8 cellular contexts compared by ENCODE assay signal in genomic region chr1:115838805-115839705, GRCh38. TPM values are rescaled to one million over a fixed set of nuclear protein-coding genes. Genes with fewer than 3 reads are reported as not detected.
DNase-seq lines count a peak whose midpoint lies in the region; TF ChIP-seq lines count a peak whose summit lies in the region.

No MANE protein-coding gene starts in this region.

- H3K27me3 ChIP-seq in BJ (ENCODE audit: control insufficient read depth, insufficient read depth, low read length) = peaks cover 49% of the 10 kb centered on the region
- H3K27me3 ChIP-seq in adipocyte (replicated peaks; ENCODE audit: control insufficient read depth, insufficient read depth, low read length) = peaks cover 68% of the 10 kb centered on the region
- peaks cover 54% of the 10 kb centered on the region for H3K27me3 ChIP-seq in iPS-15b (ENCODE audit: control insufficient read depth, insufficient read depth, low read length)
- H3K27me3 ChIP-seq in SJCRH30 = no peaks in the 10 kb centered on the region

- peaks cover 3% of the 10 kb centered on the region for H3K9me3 ChIP-seq in adipocyte (ENCODE audit: control insufficient read depth, low read length)
- no peaks in the 10 kb centered on the region for H3K9me3 ChIP-seq in iPS-15b (ENCODE audit: control insufficient read depth, insufficient read depth, low read length)
- H3K9me3 ChIP-seq in SJCRH30 (replicated peaks) = no peaks in the 10 kb centered on the region

- CTCF ChIA-PET in BJ (lab: Yijun Ruan, JAX) = interaction anchor here (0.6 to 1.2 kb wide), 3 partner anchors 46 to 661 kb away, joined by 3 to 4 read pairs (median 3); no protein-coding TSS in a partner anchor

- no peaks in the 10 kb centered on the region for H3K4me1 ChIP-seq in adipocyte (ENCODE audit: control insufficient read depth, insufficient read depth, low read length)
- H3K4me1 ChIP-seq in iPS-15b (ENCODE audit: control insufficient read depth, insufficient read depth, low read length) = peaks cover 4% of the 10 kb centered on the region
- no peaks in the 10 kb centered on the region for H3K4me1 ChIP-seq in SJCRH30

- TF ChIP-seq CTCF in BJ (IDR thresholded peaks at IDR 0.05; ENCODE audit: insufficient read depth, low read depth, low read length) (no peak), HFF-Myc (IDR thresholded peaks at IDR 0.05; ENCODE audit: low read depth, low read length, missing control alignments) (no peak)

- H3K9ac ChIP-seq in adipocyte (ENCODE audit: low read length) (peak overlapping the region; percentile 34), iPS-15b (ENCODE audit: low read depth, low read length) (peak overlapping the region; percentile 81)

- H3K36me3 ChIP-seq in BJ (ENCODE audit: control insufficient read depth, insufficient read depth, low read length) (no peaks in the 10 kb centered on the region), adipocyte (ENCODE audit: control insufficient read depth, insufficient read depth, low read length, severe bottlenecking) (no peaks in the 10 kb centered on the region), iPS-15b (ENCODE audit: control insufficient read depth, insufficient read depth, low read length) (no peaks in the 10 kb centered on the region), SJCRH30 (no peaks in the 10 kb centered on the region)

- H3K4me3 ChIP-seq in BJ (ENCODE audit: low read depth, low read length) = peak overlapping the region; percentile 15; the same call in 1 of the 2 replicates
- peak overlapping the region; percentile 24 for H3K4me3 ChIP-seq in HFF-Myc (replicated peaks; ENCODE audit: low read depth, low read length)
- H3K4me3 ChIP-seq in adipocyte (ENCODE audit: low read length) = peak overlapping the region; percentile 71
- H3K4me3 ChIP-seq in iPS-15b (ENCODE audit: low read depth, low read length) = peak overlapping the region; percentile 67
- H3K4me3 ChIP-seq in skeletal muscle cell (ENCODE audit: low read depth, low read length) = peak overlapping the region; percentile 21
- H3K4me3 ChIP-seq in SJCRH30 = no peak overlapping the region

- DNase-seq in BJ (ENCODE audit: low read depth) = no peak
- DNase-seq in HFF-Myc (ENCODE audit: extremely low read depth, low read depth) = peak; percentile 10
- peak; percentile 45 for DNase-seq in adipocyte (ENCODE audit: low read depth)
- DNase-seq in skeletal muscle cell (ENCODE audit: low read depth) = no peak
- DNase-seq in middle frontal gyrus (ENCODE audit: extremely low spot score, low spot score) = no peak
- DNase-seq in SJCRH30 = no peak
- DNase-seq in GDM1 (lab: John Stamatoyannopoulos, UW) = no peak

- POLR2A ChIA-PET in BJ (lab: Charles Lee) = no interaction called here

- H3K27ac ChIP-seq in SJCRH30 = no peak overlapping the region

RNA-seq across cellular contexts. Expression of gene NHLH2, which starts 1.9 kb away (rescaled TPM):
- not detected in 2 replicates for polyA plus RNA-seq in BJ (2011; rRNA removed)
- not detected in 2 replicates for polyA minus RNA-seq in BJ (2011; rRNA and poly(A)+ RNA removed)
- total RNA-seq in SJCRH30 (2014; rRNA removed; shearing (Covaris generic)) = not detected in 2 replicates

Comparison
In these comparisons a context has a peak if more than half of its experiments do, and no peak if none do; other contexts are left out.
1. DNase-seq: peak in HFF-Myc (single experiment) and adipocyte (single experiment); none in BJ (single experiment), skeletal muscle cell (single experiment), middle frontal gyrus (single experiment), SJCRH30 (0 of 2) and GDM1 (single experiment).